Comparison of ENCODE assay signal across 12 cellular contexts in genomic region chr21:34925597-34925996, GRCh38.
"Had no signal": no experiment of that assay in that cellular context is flagged by ENCODE, and none has a peak within 500 bp of the region (broad histone marks: within the 10 kb centered on the region; RNA-seq: fewer than 3 reads in every experiment).

No MANE protein-coding gene starts in this region.

- H3K36me3 ChIP-seq: ascending aorta, esophagus muscularis mucosa, ovary, sigmoid colon, stomach, thoracic aorta had no signal

- H3K27ac Mint-ChIP-seq: T-helper 2 cell treated with Interferon-gamma antibody and Interleukin-4, amounts not matched to agents 5 μg/mL and 100 μg/mL, for 36 hours had no signal

- H3K9me3 Mint-ChIP-seq: neural crest cell; T-helper 2 cell treated with Interferon-gamma antibody and Interleukin-4, amounts not matched to agents 5 μg/mL and 100 μg/mL, for 36 hours had no signal

- DNase-seq: activated CD4-positive, alpha-beta T cell treated with anti-CD3 and anti-CD28 coated beads, Interleukin-2, amount 50 U/mL, for 4 hours; activated effector memory CD4-positive, alpha-beta T cell treated with Interleukin-2 at 50 U/mL for 16 hours; ovary; sigmoid colon; stimulated activated CD4-positive, alpha-beta T cell treated with anti-CD3 and anti-CD28 coated beads, Interleukin-2, amount 100 ng/mL, for 24 hours; stomach had no signal

- H3K27ac ChIP-seq: ascending aorta, esophagus muscularis mucosa, ovary, sigmoid colon, stomach, thoracic aorta had no signal

- H3K9me3 ChIP-seq: ascending aorta, esophagus muscularis mucosa, ovary, sigmoid colon, stomach, thoracic aorta had no signal

- H3K4me3 Mint-ChIP-seq: neural crest cell; T-helper 2 cell treated with Interferon-gamma antibody and Interleukin-4, amounts not matched to agents 5 μg/mL and 100 μg/mL, for 36 hours had no signal

- ATAC-seq: activated CD4-positive, CD25-positive, alpha-beta regulatory T cell treated with anti-CD3 and anti-CD28 coated beads, Interleukin-2, amount 50 U/mL, for 24 hours had no signal

- H3K4me1 Mint-ChIP-seq: neural crest cell had no signal
